Comparison of ENCODE assay signal across 28 cellular contexts in genomic region chr7:149432121-149432691, GRCh38.
"Had no signal": no experiment of that assay in that cellular context is flagged by ENCODE, and none has a peak within 500 bp of the region (broad histone marks: within the 10 kb centered on the region; RNA-seq: fewer than 3 reads in every experiment).

No MANE protein-coding gene starts in this region.

- H3K9me3 ChIP-seq: breast epithelium, gastroesophageal sphincter, psoas muscle, right atrium auricular region, thoracic aorta had no signal

- H3K27me3 ChIP-seq: breast epithelium, gastroesophageal sphincter, hepatocyte, right atrium auricular region had no signal

- H3K4me3 Mint-ChIP-seq: activated CD4-positive, alpha-beta T cell treated with anti-CD3 and anti-CD28 coated beads, Interleukin-2, amount 10 ng/mL, durations not matched to agents 7 days and 5 days; activated CD8-positive, alpha-beta T cell treated with anti-CD3 and anti-CD28 coated beads for 36 hours; activated T-cell treated with anti-CD3 and anti-CD28 coated beads, Interleukin-2, amount 50 U/mL, for 4 hours; activated T-helper 17 cell treated with anti-CD3 and anti-CD28 coated beads, Interleukin-2, amount 50 U/mL, for 72 hours; mesothelial cell of epicardium; nephron progenitor cell; WTC11 had no signal

- H3K4me3 ChIP-seq: breast epithelium, gastroesophageal sphincter, hepatocyte, psoas muscle, right atrium auricular region, thoracic aorta had no signal

- FAIRE-seq: kidney had no signal

- ATAC-seq: activated CD8-positive, alpha-beta T cell treated with anti-CD3 and anti-CD28 coated beads for 36 hours; activated T-cell treated with anti-CD3 and anti-CD28 coated beads, Interleukin-2, amount 50 U/mL, for 4 hours; activated T-helper 17 cell treated with anti-CD3 and anti-CD28 coated beads, Interleukin-2, amount 50 U/mL, for 72 hours; gastroesophageal sphincter; left colon; psoas muscle; WTC11 had no signal

- H3K27ac ChIP-seq: breast epithelium, epithelial cell of prostate, gastroesophageal sphincter, hepatocyte, parathyroid adenoma, psoas muscle, right atrium auricular region, thoracic aorta had no signal

- H3K27me3 Mint-ChIP-seq: activated CD4-positive, alpha-beta T cell treated with anti-CD3 and anti-CD28 coated beads, Interleukin-2, amount 10 ng/mL, durations not matched to agents 7 days and 5 days; activated CD8-positive, alpha-beta T cell treated with anti-CD3 and anti-CD28 coated beads for 36 hours; activated T-helper 17 cell treated with anti-CD3 and anti-CD28 coated beads, Interleukin-2, amount 50 U/mL, for 72 hours; naive B cell had no signal

- H3K9ac ChIP-seq: parathyroid adenoma had no signal

- H3K4me2 ChIP-seq: hepatocyte had no signal

- H3K4me1 ChIP-seq: breast epithelium, gastroesophageal sphincter, parathyroid adenoma, psoas muscle, right atrium auricular region had no signal

- H3K79me2 ChIP-seq: hepatocyte, parathyroid adenoma had no signal

- H3K4me1 Mint-ChIP-seq: mesothelial cell of epicardium, nephron progenitor cell, WTC11 had no signal

- DNase-seq: activated CD4-positive, alpha-beta T cell treated with anti-CD3 and anti-CD28 coated beads for 1 hour; activated CD4-positive, alpha-beta T cell treated with anti-CD3 and anti-CD28 coated beads, Interleukin-2, amount 10 ng/mL, durations not matched to agents 7 days and 5 days; activated CD8-positive, alpha-beta T cell treated with anti-CD3 and anti-CD28 coated beads for 36 hours; activated gamma-delta T cell treated with Interleukin-2 at 50 U/mL for 16 hours; activated naive CD4-positive, alpha-beta T cell treated with anti-CD3 and anti-CD28 coated beads, Interleukin-2, amount 50 U/mL, for 16 hours; activated T-cell treated with anti-CD3 and anti-CD28 coated beads, Interleukin-2, amount 50 U/mL, for 4 hours; amniotic stem cell; central memory CD4-positive, alpha-beta T cell; kidney; left colon; naive B cell; nephron progenitor cell; psoas muscle; stimulated activated CD4-positive, alpha-beta T cell treated with anti-CD3 and anti-CD28 coated beads, Interleukin-15, amount 100 ng/mL, for 24 hours; stimulated activated CD4-positive, alpha-beta T cell treated with anti-CD3 and anti-CD28 coated beads, Interleukin-2, amount 100 ng/mL, for 24 hours; stimulated activated naive CD4-positive, alpha-beta T cell; T-helper 2 cell; trophoblast cell had no signal

- H3K9me3 Mint-ChIP-seq: activated CD4-positive, alpha-beta T cell treated with anti-CD3 and anti-CD28 coated beads, Interleukin-2, amount 10 ng/mL, durations not matched to agents 7 days and 5 days; activated CD8-positive, alpha-beta T cell treated with anti-CD3 and anti-CD28 coated beads for 36 hours; activated T-cell treated with anti-CD3 and anti-CD28 coated beads, Interleukin-2, amount 50 U/mL, for 4 hours; activated T-helper 17 cell treated with anti-CD3 and anti-CD28 coated beads, Interleukin-2, amount 50 U/mL, for 72 hours; mesothelial cell of epicardium; nephron progenitor cell; WTC11 had no signal

- H2AFZ ChIP-seq: hepatocyte, parathyroid adenoma had no signal

- H3K27ac Mint-ChIP-seq: activated CD4-positive, alpha-beta T cell treated with anti-CD3 and anti-CD28 coated beads, Interleukin-2, amount 10 ng/mL, durations not matched to agents 7 days and 5 days; activated CD8-positive, alpha-beta T cell treated with anti-CD3 and anti-CD28 coated beads for 36 hours; activated T-helper 17 cell treated with anti-CD3 and anti-CD28 coated beads, Interleukin-2, amount 50 U/mL, for 72 hours; mesothelial cell of epicardium; naive B cell; nephron progenitor cell; WTC11 had no signal
